Comparison of ENCODE assay signal across 19 cellular contexts in the genomic region with DNA sequence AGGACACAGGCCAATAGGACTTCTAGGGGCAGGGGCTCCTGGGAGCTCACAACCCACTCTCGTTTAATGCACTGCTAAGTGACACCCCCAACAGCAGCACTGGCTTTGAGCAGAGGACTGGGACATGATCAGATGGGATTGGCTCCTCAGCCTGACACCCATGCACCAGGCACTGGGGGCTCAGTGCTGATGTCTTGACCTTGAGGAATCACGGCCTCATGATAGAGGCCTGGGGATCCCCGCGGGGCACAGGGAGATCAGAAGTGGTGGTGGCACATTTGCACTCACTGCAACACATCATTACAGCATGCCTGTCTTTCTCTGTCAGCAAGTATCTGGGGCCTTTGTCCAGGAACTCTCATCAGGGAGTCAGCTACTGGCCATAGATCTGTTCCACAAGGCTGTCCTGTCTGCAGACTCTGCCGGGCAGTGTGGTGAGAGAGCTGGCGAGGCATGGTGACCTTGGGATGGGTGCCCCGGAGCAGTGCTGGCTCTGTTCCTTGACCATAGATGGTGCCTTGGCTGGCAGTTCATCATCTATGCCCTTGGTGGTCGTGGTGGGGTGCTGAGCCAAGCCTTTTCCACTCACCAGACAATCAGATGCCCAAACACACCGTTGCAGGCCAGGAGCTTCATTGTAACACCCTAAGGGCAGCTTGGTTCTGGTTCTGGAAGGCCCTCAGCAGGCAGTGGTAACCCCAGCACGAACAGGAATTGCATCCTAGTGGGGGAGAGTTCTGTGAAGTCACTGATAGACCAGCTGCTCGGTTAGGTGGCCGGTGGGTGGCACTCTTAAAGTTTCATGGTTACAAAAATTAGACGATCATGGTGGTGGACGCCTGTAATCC.
"Had no signal": no experiment of that assay in that cellular context is flagged by ENCODE, and none has a peak within 500 bp of the region (broad histone marks: within the 10 kb centered on the region; RNA-seq: fewer than 3 reads in every experiment).

No MANE protein-coding gene starts in this region.

- H3K4me1 ChIP-seq: breast epithelium, vagina had no signal

- H3K27me3 Mint-ChIP-seq: activated CD8-positive, alpha-beta T cell treated with anti-CD3 and anti-CD28 coated beads for 36 hours; activated naive CD4-positive, alpha-beta T cell treated with anti-CD3 and anti-CD28 coated beads, Interleukin-2, amount 50 U/mL, for 24 hours had no signal

- H3K27ac ChIP-seq: breast epithelium, tibial nerve, vagina had no signal

- H3K9me3 Mint-ChIP-seq: activated CD4-positive, alpha-beta T cell treated with anti-CD3 and anti-CD28 coated beads, Interleukin-2, amount 10 ng/mL, durations not matched to agents 24 days and 14 days; activated CD8-positive, alpha-beta T cell treated with anti-CD3 and anti-CD28 coated beads for 36 hours; activated naive CD4-positive, alpha-beta T cell treated with anti-CD3 and anti-CD28 coated beads, Interleukin-2, amount 50 U/mL, for 24 hours; activated T-cell treated with anti-CD3 and anti-CD28 coated beads, Interleukin-2, amount 50 U/mL, for 72 hours; dendritic cell treated with granulocyte-macrophage colony-stimulating factor and Interleukin-4, amounts not matched to agents 40 ng/mL and 50 ng/mL, for 4 days; T-helper 1 cell treated with Interleukin-12 subunit alpha and Interleukin-12 subunit beta and Interleukin-4 antibody, amounts not matched to agents 30 μg/mL and 1 μg/mL, for 36 hours had no signal

- H3K9me3 ChIP-seq: breast epithelium, tibial nerve, vagina had no signal

- H3K4me3 ChIP-seq: breast epithelium, tibial nerve, vagina had no signal

- H3K36me3 Mint-ChIP-seq: activated naive CD4-positive, alpha-beta T cell treated with anti-CD3 and anti-CD28 coated beads, Interleukin-2, amount 50 U/mL, for 24 hours had no signal

- DNase-seq: activated CD4-positive, alpha-beta T cell treated with anti-CD3 and anti-CD28 coated beads, Interleukin-2, amount 10 ng/mL, durations not matched to agents 24 days and 14 days; activated gamma-delta T cell; effector memory CD4-positive, alpha-beta T cell; hypothalamus; mammary epithelial cell; nephron progenitor cell; stimulated activated CD4-positive, alpha-beta T cell treated with anti-CD3 and anti-CD28 coated beads, Interleukin-12 subunit alpha, Interleukin-12 subunit beta, amount 100 ng/mL, for 4 hours; stimulated activated CD4-positive, alpha-beta T cell treated with anti-CD3 and anti-CD28 coated beads, Interleukin-1b, Interleukin-23, amount 100 ng/mL, for 48 hours; stimulated activated CD8-positive, alpha-beta memory T cell treated with anti-CD3 and anti-CD28 coated beads, Interleukin-4, amount 100 ng/mL, for 48 hours; substantia nigra had no signal

- H3K4me3 Mint-ChIP-seq: activated CD4-positive, alpha-beta T cell treated with anti-CD3 and anti-CD28 coated beads, Interleukin-2, amount 10 ng/mL, durations not matched to agents 24 days and 14 days; activated CD8-positive, alpha-beta T cell treated with anti-CD3 and anti-CD28 coated beads for 36 hours; activated naive CD4-positive, alpha-beta T cell treated with anti-CD3 and anti-CD28 coated beads, Interleukin-2, amount 50 U/mL, for 24 hours; activated T-cell treated with anti-CD3 and anti-CD28 coated beads, Interleukin-2, amount 50 U/mL, for 72 hours; dendritic cell treated with granulocyte-macrophage colony-stimulating factor and Interleukin-4, amounts not matched to agents 40 ng/mL and 50 ng/mL, for 4 days; nephron progenitor cell; T-helper 1 cell treated with Interleukin-12 subunit alpha and Interleukin-12 subunit beta and Interleukin-4 antibody, amounts not matched to agents 30 μg/mL and 1 μg/mL, for 36 hours had no signal

- ATAC-seq: left lobe of liver had no signal

- H3K27ac Mint-ChIP-seq: activated CD4-positive, alpha-beta T cell treated with anti-CD3 and anti-CD28 coated beads, Interleukin-2, amount 10 ng/mL, durations not matched to agents 24 days and 14 days; activated CD8-positive, alpha-beta T cell treated with anti-CD3 and anti-CD28 coated beads for 36 hours; activated naive CD4-positive, alpha-beta T cell treated with anti-CD3 and anti-CD28 coated beads, Interleukin-2, amount 50 U/mL, for 24 hours; activated T-cell treated with anti-CD3 and anti-CD28 coated beads, Interleukin-2, amount 50 U/mL, for 72 hours; dendritic cell treated with granulocyte-macrophage colony-stimulating factor and Interleukin-4, amounts not matched to agents 40 ng/mL and 50 ng/mL, for 4 days; nephron progenitor cell; T-helper 1 cell treated with Interleukin-12 subunit alpha and Interleukin-12 subunit beta and Interleukin-4 antibody, amounts not matched to agents 30 μg/mL and 1 μg/mL, for 36 hours had no signal

- H3K27me3 ChIP-seq: breast epithelium, tibial nerve, vagina had no signal
